ENCODE assay signal across 2 cellular contexts in the genomic region with DNA sequence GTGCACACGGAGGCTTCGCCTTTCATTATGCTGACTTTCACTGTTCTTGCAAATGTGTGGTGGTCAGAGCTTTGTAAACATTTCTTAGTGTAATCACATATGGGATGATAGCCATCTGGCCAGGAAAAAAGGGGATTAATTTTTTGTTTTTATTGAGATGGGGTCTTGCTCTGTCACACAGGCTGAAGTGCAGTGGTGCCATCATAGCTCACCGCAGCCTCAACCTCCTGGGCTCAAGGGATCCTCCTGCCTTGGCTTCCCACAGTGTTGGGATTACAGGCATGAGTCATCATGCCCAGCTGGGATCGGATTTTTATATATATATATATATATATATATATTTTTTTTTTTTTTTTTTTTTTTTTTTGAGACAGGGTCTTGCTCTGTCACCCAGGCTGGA.
TF ChIP-seq lines count a peak whose summit lies in the region.

No MANE protein-coding gene starts in this region.

TF ChIP-seq in HEK293, 187 proteins besides CTCF, POLR2A, EP300 and RAD21:
- TF ChIP-seq ZBTB21 (tag by site-specific recombination; IDR thresholded peaks at IDR 0.05) (no peak), ZIC2 (tag by site-specific recombination; IDR thresholded peaks at IDR 0.05) (0 out of 2 replicates have a peak, but pooled peaks have one; percentile 14), KLF1 (tag by site-specific recombination; IDR thresholded peaks at IDR 0.05) (no peak), ZNF510 (tag by site-specific recombination; IDR thresholded peaks at IDR 0.05; ENCODE audit: insufficient replicate concordance) (no peak), ZNF423 (tag by site-specific recombination; IDR thresholded peaks at IDR 0.05) (no peak), ZNF248 (tag by site-specific recombination; IDR thresholded peaks at IDR 0.05) (no peak), ZNF2 (tag by site-specific recombination; IDR thresholded peaks at IDR 0.05) (no peak), ZNF544 (tag by site-specific recombination; IDR thresholded peaks at IDR 0.05) (no peak), ZNF341 (tag by site-specific recombination; IDR thresholded peaks at IDR 0.05; ENCODE audit: low read depth) (no peak), ZNF777 (tag by site-specific recombination; IDR thresholded peaks at IDR 0.05; ENCODE audit: borderline replicate concordance) (no peak), BCL11B (tag by site-specific recombination; IDR thresholded peaks at IDR 0.05; ENCODE audit: low read depth) (no peak)
- TF ChIP-seq, protein P1, sequence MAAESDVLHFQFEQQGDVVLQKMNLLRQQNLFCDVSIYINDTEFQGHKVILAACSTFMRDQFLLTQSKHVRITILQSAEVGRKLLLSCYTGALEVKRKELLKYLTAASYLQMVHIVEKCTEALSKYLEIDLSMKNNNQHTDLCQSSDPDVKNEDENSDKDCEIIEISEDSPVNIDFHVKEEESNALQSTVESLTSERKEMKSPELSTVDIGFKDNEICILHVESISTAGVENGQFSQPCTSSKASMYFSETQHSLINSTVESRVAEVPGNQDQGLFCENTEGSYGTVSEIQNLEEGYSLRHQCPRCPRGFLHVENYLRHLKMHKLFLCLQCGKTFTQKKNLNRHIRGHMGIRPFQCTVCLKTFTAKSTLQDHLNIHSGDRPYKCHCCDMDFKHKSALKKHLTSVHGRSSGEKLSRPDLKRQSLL (tag by site-specific recombination; IDR thresholded peaks at IDR 0.05), result peak; percentile 18; the same call in 1 of the 2 replicates
- TF ChIP-seq, protein P2, sequence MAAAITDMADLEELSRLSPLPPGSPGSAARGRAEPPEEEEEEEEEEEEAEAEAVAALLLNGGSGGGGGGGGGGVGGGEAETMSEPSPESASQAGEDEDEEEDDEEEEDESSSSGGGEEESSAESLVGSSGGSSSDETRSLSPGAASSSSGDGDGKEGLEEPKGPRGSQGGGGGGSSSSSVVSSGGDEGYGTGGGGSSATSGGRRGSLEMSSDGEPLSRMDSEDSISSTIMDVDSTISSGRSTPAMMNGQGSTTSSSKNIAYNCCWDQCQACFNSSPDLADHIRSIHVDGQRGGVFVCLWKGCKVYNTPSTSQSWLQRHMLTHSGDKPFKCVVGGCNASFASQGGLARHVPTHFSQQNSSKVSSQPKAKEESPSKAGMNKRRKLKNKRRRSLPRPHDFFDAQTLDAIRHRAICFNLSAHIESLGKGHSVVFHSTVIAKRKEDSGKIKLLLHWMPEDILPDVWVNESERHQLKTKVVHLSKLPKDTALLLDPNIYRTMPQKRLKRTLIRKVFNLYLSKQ (tag by site-specific recombination; IDR thresholded peaks at IDR 0.05; ENCODE audit: borderline replicate concordance), result no peak
- TF ChIP-seq, protein P3, sequence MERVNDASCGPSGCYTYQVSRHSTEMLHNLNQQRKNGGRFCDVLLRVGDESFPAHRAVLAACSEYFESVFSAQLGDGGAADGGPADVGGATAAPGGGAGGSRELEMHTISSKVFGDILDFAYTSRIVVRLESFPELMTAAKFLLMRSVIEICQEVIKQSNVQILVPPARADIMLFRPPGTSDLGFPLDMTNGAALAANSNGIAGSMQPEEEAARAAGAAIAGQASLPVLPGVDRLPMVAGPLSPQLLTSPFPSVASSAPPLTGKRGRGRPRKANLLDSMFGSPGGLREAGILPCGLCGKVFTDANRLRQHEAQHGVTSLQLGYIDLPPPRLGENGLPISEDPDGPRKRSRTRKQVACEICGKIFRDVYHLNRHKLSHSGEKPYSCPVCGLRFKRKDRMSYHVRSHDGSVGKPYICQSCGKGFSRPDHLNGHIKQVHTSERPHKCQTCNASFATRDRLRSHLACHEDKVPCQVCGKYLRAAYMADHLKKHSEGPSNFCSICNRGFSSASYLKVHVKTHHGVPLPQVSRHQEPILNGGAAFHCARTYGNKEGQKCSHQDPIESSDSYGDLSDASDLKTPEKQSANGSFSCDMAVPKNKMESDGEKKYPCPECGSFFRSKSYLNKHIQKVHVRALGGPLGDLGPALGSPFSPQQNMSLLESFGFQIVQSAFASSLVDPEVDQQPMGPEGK (tag by site-specific recombination; IDR thresholded peaks at IDR 0.05), result no peak
TF ChIP-seq in HEK293: peak in this region for 2.

TF ChIP-seq in HepG2, 621 proteins besides CTCF, POLR2A, EP300 and RAD21:
- no peak for TF ChIP-seq SALL1 (CRISPR knock-in tag; IDR thresholded peaks at IDR 0.05)
- TF ChIP-seq KDM2A (CRISPR knock-in tag; IDR thresholded peaks at IDR 0.05; ENCODE audit: borderline replicate concordance, low read depth), result no peak
- no peak for TF ChIP-seq HNRNPUL1 (IDR thresholded peaks at IDR 0.05; ENCODE audit: low read depth, low read length)
- TF ChIP-seq, protein P4, sequence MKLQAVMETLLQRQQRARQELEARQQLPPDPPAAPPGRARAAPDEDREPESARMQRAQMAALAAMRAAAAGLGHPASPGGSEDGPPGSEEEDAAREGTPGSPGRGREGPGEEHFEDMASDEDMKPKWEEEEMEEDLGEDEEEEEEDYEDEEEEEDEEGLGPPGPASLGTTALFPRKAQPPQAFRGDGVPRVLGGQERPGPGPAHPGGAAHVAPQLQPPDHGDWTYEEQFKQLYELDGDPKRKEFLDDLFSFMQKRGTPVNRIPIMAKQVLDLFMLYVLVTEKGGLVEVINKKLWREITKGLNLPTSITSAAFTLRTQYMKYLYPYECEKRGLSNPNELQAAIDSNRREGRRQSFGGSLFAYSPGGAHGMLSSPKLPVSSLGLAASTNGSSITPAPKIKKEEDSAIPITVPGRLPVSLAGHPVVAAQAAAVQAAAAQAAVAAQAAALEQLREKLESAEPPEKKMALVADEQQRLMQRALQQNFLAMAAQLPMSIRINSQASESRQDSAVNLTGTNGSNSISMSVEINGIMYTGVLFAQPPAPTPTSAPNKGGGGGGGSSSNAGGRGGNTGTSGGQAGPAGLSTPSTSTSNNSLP (IDR thresholded peaks at IDR 0.05; ENCODE audit: low read depth, low read length), result no peak
- no peak for TF ChIP-seq SNRNP70 (IDR thresholded peaks at IDR 0.05; ENCODE audit: low read depth, low read length)
- TF ChIP-seq, protein P5, sequence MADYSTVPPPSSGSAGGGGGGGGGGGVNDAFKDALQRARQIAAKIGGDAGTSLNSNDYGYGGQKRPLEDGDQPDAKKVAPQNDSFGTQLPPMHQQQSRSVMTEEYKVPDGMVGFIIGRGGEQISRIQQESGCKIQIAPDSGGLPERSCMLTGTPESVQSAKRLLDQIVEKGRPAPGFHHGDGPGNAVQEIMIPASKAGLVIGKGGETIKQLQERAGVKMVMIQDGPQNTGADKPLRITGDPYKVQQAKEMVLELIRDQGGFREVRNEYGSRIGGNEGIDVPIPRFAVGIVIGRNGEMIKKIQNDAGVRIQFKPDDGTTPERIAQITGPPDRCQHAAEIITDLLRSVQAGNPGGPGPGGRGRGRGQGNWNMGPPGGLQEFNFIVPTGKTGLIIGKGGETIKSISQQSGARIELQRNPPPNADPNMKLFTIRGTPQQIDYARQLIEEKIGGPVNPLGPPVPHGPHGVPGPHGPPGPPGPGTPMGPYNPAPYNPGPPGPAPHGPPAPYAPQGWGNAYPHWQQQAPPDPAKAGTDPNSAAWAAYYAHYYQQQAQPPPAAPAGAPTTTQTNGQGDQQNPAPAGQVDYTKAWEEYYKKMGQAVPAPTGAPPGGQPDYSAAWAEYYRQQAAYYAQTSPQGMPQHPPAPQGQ (CRISPR knock-in tag; IDR thresholded peaks at IDR 0.05; ENCODE audit: borderline replicate concordance), result no peak
- no peak for TF ChIP-seq ZFY (CRISPR knock-in tag; IDR thresholded peaks at IDR 0.05)
- TF ChIP-seq MED1 (CRISPR knock-in tag; IDR thresholded peaks at IDR 0.05), result no peak
- TF ChIP-seq CHD2 (IDR thresholded peaks at IDR 0.05; ENCODE audit: low read depth, low read length), result no peak
- no peak for TF ChIP-seq HDAC6 (IDR thresholded peaks at IDR 0.05; ENCODE audit: low read depth, low read length)
- no peak for TF ChIP-seq HOXD1 (CRISPR knock-in tag; IDR thresholded peaks at IDR 0.05)
- TF ChIP-seq, protein P6, sequence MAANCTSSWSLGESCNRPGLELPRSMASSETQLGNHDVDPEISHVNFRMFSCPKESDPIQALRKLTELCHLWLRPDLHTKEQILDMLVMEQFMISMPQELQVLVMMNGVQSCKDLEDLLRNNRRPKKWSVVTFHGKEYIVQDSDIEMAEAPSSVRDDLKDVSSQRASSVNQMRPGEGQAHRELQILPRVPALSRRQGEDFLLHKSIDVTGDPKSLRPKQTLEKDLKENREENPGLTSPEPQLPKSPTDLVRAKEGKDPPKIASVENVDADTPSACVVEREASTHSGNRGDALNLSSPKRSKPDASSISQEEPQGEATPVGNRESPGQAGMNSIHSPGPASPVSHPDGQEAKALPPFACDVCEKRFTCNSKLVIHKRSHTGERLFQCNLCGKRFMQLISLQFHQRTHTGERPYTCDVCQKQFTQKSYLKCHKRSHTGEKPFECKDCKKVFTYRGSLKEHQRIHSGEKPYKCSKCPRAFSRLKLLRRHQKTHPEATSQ (CRISPR knock-in tag; IDR thresholded peaks at IDR 0.05; ENCODE audit: borderline replicate concordance), result no peak
- no peak for TF ChIP-seq ZNF564 (CRISPR knock-in tag; IDR thresholded peaks at IDR 0.05)
- no peak for TF ChIP-seq ZFYVE20 (CRISPR knock-in tag; IDR thresholded peaks at IDR 0.05; ENCODE audit: borderline replicate concordance, low read depth)
- TF ChIP-seq MZF1 (CRISPR knock-in tag; IDR thresholded peaks at IDR 0.05; ENCODE audit: borderline replicate concordance), result no peak
- TF ChIP-seq NCOA5 (CRISPR knock-in tag; IDR thresholded peaks at IDR 0.05), result no peak
- TF ChIP-seq ZFP41 (CRISPR knock-in tag; IDR thresholded peaks at IDR 0.05; ENCODE audit: borderline replicate concordance), result no peak
- no peak for TF ChIP-seq NCOA1 (CRISPR knock-in tag; IDR thresholded peaks at IDR 0.05)
- no peak for TF ChIP-seq SMC3 (IDR thresholded peaks at IDR 0.05; ENCODE audit: low read length)
- no peak for TF ChIP-seq SATB2 (CRISPR knock-in tag; IDR thresholded peaks at IDR 0.05)
TF ChIP-seq in HepG2: peak in this region for 0.
